8 cellular contexts compared by ENCODE assay signal in the genomic region with DNA sequence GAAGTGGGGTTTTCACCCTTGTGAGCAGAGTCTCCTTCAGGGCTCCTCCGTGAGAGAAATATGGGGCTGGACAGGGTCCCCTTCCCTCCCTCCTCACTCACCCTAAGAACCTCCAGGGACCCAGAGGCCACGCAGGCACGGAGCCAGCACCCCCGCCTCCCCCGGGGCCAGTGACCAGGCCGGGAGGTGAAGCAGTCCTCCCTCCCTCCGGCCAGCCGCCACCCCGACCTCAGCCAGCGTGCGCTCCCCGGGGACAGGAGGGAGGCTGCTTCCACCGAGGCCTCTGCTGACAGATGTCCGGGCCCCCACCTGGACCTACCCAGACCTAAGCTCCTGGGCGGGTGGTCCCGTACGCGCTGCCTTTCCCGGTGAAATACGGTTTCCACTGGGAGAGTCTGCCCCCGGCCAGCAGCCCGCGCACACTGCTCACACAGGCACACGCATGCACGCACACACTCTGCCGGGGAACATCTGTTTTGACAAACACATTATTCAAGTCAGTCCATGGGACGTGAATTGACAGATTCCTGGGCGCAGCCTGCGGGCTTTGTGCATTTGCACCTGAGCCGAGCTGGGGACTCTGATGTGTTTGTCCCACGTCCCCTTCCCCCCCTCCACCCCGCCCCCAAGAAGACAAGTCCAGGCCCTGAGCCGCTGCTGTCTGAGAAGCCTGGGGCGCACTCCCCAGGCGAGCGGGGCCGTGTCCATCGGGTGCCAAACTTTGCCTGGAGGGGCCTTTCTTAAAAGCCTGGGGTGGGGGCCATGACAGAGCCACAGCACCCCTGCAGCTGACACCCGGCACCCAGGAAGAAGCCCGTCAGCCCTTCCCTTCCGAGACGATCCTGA. TPM values are rescaled to one million over a fixed set of nuclear protein-coding genes. Genes with fewer than 3 reads are reported as not detected.
DNase-seq lines count a peak whose midpoint lies in the region; ATAC-seq, FAIRE-seq and TF ChIP-seq lines count a peak whose summit lies in the region.

No MANE protein-coding gene starts in this region.

- H3K4me1 ChIP-seq in A673 (ENCODE audit: insufficient read depth, low read length, poor library complexity, severe bottlenecking) (peaks cover 16% of the 10 kb centered on the region), HUES64 (ENCODE audit: insufficient read depth, low read length) (0 out of 2 replicates have a peak, but pooled peaks cover 8% of the 10 kb centered on the region)

- no peak for FAIRE-seq in urothelium cell line (lab: Jason Lieb, UNC)

- WGBS in HUES64, result under 1% methylated on average over 42 of the region's 42 CpGs

- H3K9ac ChIP-seq in HUES64 (ENCODE audit: low read depth, low read length), result no peak overlapping the region

- H3K4me1 Mint-ChIP-seq in endothelial cell (ENCODE audit: unreplicated experiment), result peaks cover 3% of the 10 kb centered on the region
- peaks cover 47% of the 10 kb centered on the region for H3K4me1 Mint-ChIP-seq in neural crest cell

- peaks cover 8% of the 10 kb centered on the region for H3K36me3 Mint-ChIP-seq in endothelial cell (ENCODE audit: low read depth, unreplicated experiment)
- H3K36me3 Mint-ChIP-seq in neural crest cell (ENCODE audit: low read depth), result no peaks in the 10 kb centered on the region

- POLR2A ChIA-PET in A673 (lab: Charles Lee; ENCODE audit: low non-redundant PET), result interaction anchor here (0.7 kb wide), 1 partner anchor 76 kb away, joined by 12 read pairs; no protein-coding TSS in a partner anchor

- H3K27me3 ChIP-seq in A673 (replicated peaks; ENCODE audit: insufficient read depth, low read depth, low read length, poor library complexity) (peaks cover 55% of the 10 kb centered on the region), HUES64 (ENCODE audit: insufficient read depth, low read length) (peaks cover 70% of the 10 kb centered on the region)

- ATAC-seq in HG03025 (IDR thresholded peaks at IDR 0.05; ENCODE audit: low FRiP score, unreplicated experiment), result no peak

- TF ChIP-seq CTCF in A673 (conservative IDR thresholded peaks at IDR 0.05; ENCODE audit: low read depth, low read length) (no peak), endothelial cell (IDR thresholded peaks at IDR 0.05; ENCODE audit: unreplicated experiment) (no peak), neural crest cell (conservative IDR thresholded peaks at IDR 0.05) (no peak)

- CTCF ChIA-PET in A673 (lab: Charles Lee), result no interaction called here

- no peaks in the 10 kb centered on the region for H3K9me3 ChIP-seq in A673 (ENCODE audit: low read depth, low read length, poor library complexity, severe bottlenecking)
- H3K9me3 ChIP-seq in HUES64 (ENCODE audit: insufficient read depth, low read depth, low read length), result peaks cover 5% of the 10 kb centered on the region; the same call in 1 of the 2 replicates

- DNase-seq in A673 (ENCODE audit: low spot score) (peak; percentile 26), endothelial cell (ENCODE audit: low spot score) (no peak), neural crest cell (ENCODE audit: low read depth, low spot score) (no peak), SIG-M5 treated with dmso at 0.1 percent for 504 hours (lab: John Stamatoyannopoulos, UW; ENCODE audit: unreplicated experiment) (no peak), glomerular visceral epithelial cell (ENCODE audit: extremely low spot score) (no peak), urothelium cell line (ENCODE audit: low spot score) (no peak)

- peaks cover 17% of the 10 kb centered on the region for H3K27me3 Mint-ChIP-seq in endothelial cell (ENCODE audit: unreplicated experiment)
- peaks cover 72% of the 10 kb centered on the region for H3K27me3 Mint-ChIP-seq in neural crest cell (ENCODE audit: low read depth)

- no peak overlapping the region for H3K27ac Mint-ChIP-seq in endothelial cell (ENCODE audit: unreplicated experiment)
- no peak overlapping the region for H3K27ac Mint-ChIP-seq in neural crest cell (ENCODE audit: unreplicated experiment)

- peak overlapping the region; percentile 79 for H3K4me3 Mint-ChIP-seq in endothelial cell (ENCODE audit: unreplicated experiment)
- H3K4me3 Mint-ChIP-seq in neural crest cell, result peak overlapping the region; percentile 90

- intact Hi-C loops in A673 (cut with micrococcal nuclease; ENCODE audit: unreplicated experiment), result no loop called here

- no peaks in the 10 kb centered on the region for H3K36me3 ChIP-seq in A673 (ENCODE audit: insufficient read depth, low read length, poor library complexity, severe bottlenecking)
- H3K36me3 ChIP-seq in HUES64 (ENCODE audit: insufficient read depth, low read length), result no peaks in the 10 kb centered on the region

- BruUV-seq in A673 (replicated peaks; lab: Mats Ljungman, UMichigan), result no TSS peak

- H3K4me3 ChIP-seq in A673 (ENCODE audit: low read depth, low read length, poor library complexity, severe bottlenecking) (peak overlapping the region; percentile 47), HUES64 (ENCODE audit: low read length) (peak overlapping the region; percentile 57)

- H3K27ac ChIP-seq in A673 (ENCODE audit: low read depth, low read length, poor library complexity, severe bottlenecking), result no peak overlapping the region
- no peak overlapping the region for H3K27ac ChIP-seq in HUES64 (ENCODE audit: low read depth, low read length)

- peaks cover 25% of the 10 kb centered on the region for H3K9me3 Mint-ChIP-seq in endothelial cell (ENCODE audit: unreplicated experiment)
- H3K9me3 Mint-ChIP-seq in neural crest cell, result no peaks in the 10 kb centered on the region

RNA-seq across cellular contexts. Expression of gene RIMBP2, which starts 0.7 kb away (rescaled TPM):
- 0.95 and 1.0 TPM in 2 replicates for total RNA-seq in A673 (2021)
- polyA plus RNA-seq in HUES64 (2013, experiment 1 of 2), result 1.5 TPM
- polyA plus RNA-seq in HUES64 (2013, experiment 2 of 2), result 2.4 TPM
- total RNA-seq in endothelial cell (ENCODE audit: unreplicated experiment), result 1.4 TPM
- total RNA-seq in neural crest cell, result 4.5 and 5.9 TPM in 2 replicates
